ENCODE assay signal across 29 cellular contexts in the genomic region with DNA sequence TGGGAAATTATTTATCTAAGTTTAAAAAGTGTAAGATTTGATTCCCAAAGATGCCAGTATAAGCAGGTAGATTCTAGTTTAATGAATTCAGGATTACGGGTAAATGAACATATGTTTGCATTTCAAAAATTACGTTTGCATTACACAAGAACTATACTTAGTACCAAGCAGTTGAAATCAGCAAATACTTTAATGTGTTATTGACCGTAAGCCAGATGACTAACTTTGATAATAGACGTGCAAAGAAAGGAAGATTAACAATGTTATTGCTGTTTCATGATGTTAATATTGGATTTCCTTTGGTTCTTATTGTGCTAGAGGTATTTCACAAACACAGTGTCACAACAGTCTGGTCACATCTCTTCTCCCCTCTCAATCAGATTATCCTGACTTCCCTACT.
"Had no signal": no experiment of that assay in that cellular context is flagged by ENCODE, and none has a peak within 500 bp of the region (broad histone marks: within the 10 kb centered on the region; RNA-seq: fewer than 3 reads in every experiment).

No MANE protein-coding gene starts in this region.

- H3K36me3 ChIP-seq: SJCRH30 had no signal

- H3K27ac ChIP-seq: PC-9, RWPE1, SJCRH30 had no signal

- DNase-seq: Karpas-422, MM.1S, MV-4-11, NCI-H1092, NCI-H1105, NCI-H1417 treated with DMSO at 0.1 percent for 48 hours, NCI-H1436 treated with DMSO at 0.1 percent for 48 hours, NCI-H1694 treated with DMSO at 0.1 percent for 48 hours, NCI-H187 treated with DMSO at 0.1 percent for 48 hours, NCI-H2029, NCI-H2171 treated with DMSO at 0.1 percent for 48 hours, NCI-H2227 treated with DMSO at 0.1 percent for 48 hours, NCI-H345, NCI-H446, NCI-H510A treated with DMSO at 0.1 percent for 48 hours, NCI-H524 treated with DMSO at 0.1 percent for 48 hours, NCI-H526 treated with DMSO at 0.1 percent for 48 hours, NCI-H774, SHP77, SIG-M5, SJCRH30, SK-N-SH, SW 1271, T-helper 1 cell had no signal

- H3K9ac ChIP-seq: SK-N-SH had no signal

- H3K4me2 ChIP-seq: PC-9, SK-N-SH had no signal

- ATAC-seq: Panc1, Right ventricle myocardium inferior had no signal

- H3K4me3 ChIP-seq: PC-9, SJCRH30 had no signal

- H3K27me3 ChIP-seq: SJCRH30 had no signal

- H2AFZ ChIP-seq: PC-9 had no signal

- FAIRE-seq: RCC 7860 had no signal

- H3K9me3 ChIP-seq: SJCRH30 had no signal
